In the genomic region with DNA sequence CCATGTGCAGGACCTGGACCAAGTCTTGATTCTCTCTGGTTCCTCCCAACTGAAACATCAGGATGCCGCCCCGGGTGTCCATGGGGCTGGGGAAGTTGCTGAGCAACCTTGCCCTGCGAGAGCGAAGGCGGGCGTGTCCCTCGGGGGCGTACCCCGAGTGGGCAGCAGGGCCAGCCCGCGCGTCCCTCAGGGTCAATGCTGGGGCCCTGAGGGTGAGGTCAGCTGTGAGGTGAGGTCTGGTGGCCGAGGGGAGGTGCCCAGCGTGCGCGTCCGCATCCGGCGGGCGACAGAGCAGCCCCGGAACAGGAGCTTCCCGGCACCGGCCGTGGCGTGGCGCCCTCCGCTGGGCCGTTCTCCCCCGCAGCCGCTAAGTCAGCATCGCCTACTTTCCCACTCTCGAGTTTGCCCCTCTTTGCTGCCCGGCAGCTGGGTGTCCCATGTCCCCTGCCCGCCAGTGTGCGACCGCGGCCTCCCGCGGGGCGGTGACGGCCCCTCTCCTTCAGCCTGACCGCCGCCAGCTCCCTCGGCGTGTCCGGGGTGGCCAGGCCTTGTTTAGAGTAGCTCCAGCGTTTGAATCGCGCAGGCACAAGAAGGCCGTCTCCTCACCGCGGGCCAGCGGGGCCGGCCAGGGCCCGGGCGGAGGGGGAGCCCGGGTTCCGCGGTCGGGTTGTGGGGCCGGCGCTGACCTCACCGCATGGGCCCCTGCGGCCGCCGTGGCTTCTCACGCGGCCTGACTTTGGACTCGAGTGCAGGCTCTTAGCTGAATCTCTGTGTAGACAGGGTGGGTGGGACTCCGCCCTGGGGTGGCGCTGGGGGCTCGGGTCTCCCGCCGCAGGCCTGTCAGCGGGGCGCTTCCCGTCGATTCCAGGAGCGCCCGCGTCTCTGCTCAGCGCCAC, we compare ENCODE assay signal across 8 cellular contexts. TPM values are rescaled to one million over a fixed set of nuclear protein-coding genes. Genes with fewer than 3 reads are reported as not detected.
DNase-seq lines count a peak whose midpoint lies in the region; ATAC-seq and TF ChIP-seq lines count a peak whose summit lies in the region.

No MANE protein-coding gene starts in this region.

- no peaks in the 10 kb centered on the region for H3K27me3 ChIP-seq in Loucy (ENCODE audit: insufficient read depth, low read length, poor library complexity, severe bottlenecking)
- H3K27me3 ChIP-seq in endodermal cell (ENCODE audit: control insufficient read depth, insufficient read depth, low read length, poor library complexity, severe bottlenecking), result peaks cover 49% of the 10 kb centered on the region
- no peaks in the 10 kb centered on the region for H3K27me3 ChIP-seq in lung (ENCODE audit: control insufficient read depth, insufficient read depth)

- H3K9me2 ChIP-seq in Loucy (replicated peaks; ENCODE audit: low read depth, low read length), result no peaks in the 10 kb centered on the region

- peak overlapping the region; percentile 76 for H3K9ac ChIP-seq in Loucy (ENCODE audit: low read depth, low read length, poor library complexity, severe bottlenecking)
- H3K9ac ChIP-seq in endodermal cell (ENCODE audit: extremely low read depth, low read length, poor library complexity, severe bottlenecking), result peak overlapping the region; percentile 41

- POLR2A ChIA-PET in activated CD4-positive, alpha-beta T cell treated with anti-CD3 and anti-CD28 coated beads, Interleukin-2, amount 10 ng/mL, durations not matched to agents 7 days and 5 days (lab: Charles Lee), result no interaction called here

- no peaks in the 10 kb centered on the region for H3K9me3 Mint-ChIP-seq in activated CD4-positive, alpha-beta T cell treated with anti-CD3 and anti-CD28 coated beads, Interleukin-2, amount 10 ng/mL, durations not matched to agents 7 days and 5 days
- H3K9me3 Mint-ChIP-seq in endodermal cell, result no peaks in the 10 kb centered on the region

- WGBS in endodermal cell (ENCODE audit: insufficient coverage in 1 of 2, insufficient read length in 1 of 2), 2 experiments, result 1 to 5% methylated on average over 30 to 82 of the region's 82 CpGs
- 1% methylated on average over 59 to 82 of the region's 82 CpGs for WGBS in lung, 2 donors

- peak overlapping the region; percentile 93 for H3K4me2 ChIP-seq in Loucy (ENCODE audit: low read depth, low read length, poor library complexity, severe bottlenecking)

- peak overlapping the region; percentile 35 for H3K4me3 Mint-ChIP-seq in activated CD4-positive, alpha-beta T cell treated with anti-CD3 and anti-CD28 coated beads, Interleukin-2, amount 10 ng/mL, durations not matched to agents 7 days and 5 days
- H3K4me3 Mint-ChIP-seq in endodermal cell, result peak overlapping the region; percentile 55

- TF ChIP-seq CTCF in Loucy (conservative IDR thresholded peaks at IDR 0.05; ENCODE audit: low read length), result peak; percentile 59
- peak; percentile 67 for TF ChIP-seq CTCF in endodermal cell (conservative IDR thresholded peaks at IDR 0.05)
- no peak for TF ChIP-seq CTCF in lung (IDR thresholded peaks at IDR 0.05; ENCODE audit: control extremely low read depth, extremely low read depth)

- H3F3A ChIP-seq in Loucy (ENCODE audit: low read depth), result no peaks in the 10 kb centered on the region

- no peaks in the 10 kb centered on the region for H3K79me2 ChIP-seq in Loucy (ENCODE audit: insufficient read depth, low read length)

- peaks cover 40% of the 10 kb centered on the region for H3K27me3 Mint-ChIP-seq in activated CD4-positive, alpha-beta T cell treated with anti-CD3 and anti-CD28 coated beads, Interleukin-2, amount 10 ng/mL, durations not matched to agents 7 days and 5 days
- H3K27me3 Mint-ChIP-seq in endodermal cell (ENCODE audit: insufficient read depth), result peaks cover 28% of the 10 kb centered on the region

- H2AFZ ChIP-seq in Loucy (ENCODE audit: low read length), result peak overlapping the region; percentile 90

- H3K36me3 ChIP-seq in Loucy (ENCODE audit: insufficient read depth, low read length), result no peaks in the 10 kb centered on the region
- no peaks in the 10 kb centered on the region for H3K36me3 ChIP-seq in endodermal cell (ENCODE audit: control insufficient read depth, insufficient read depth, low read length)
- no peaks in the 10 kb centered on the region for H3K36me3 ChIP-seq in lung (ENCODE audit: control insufficient read depth in 2 of 2, insufficient read depth in 2 of 2, low read length in 2 of 2)

- H3K27ac ChIP-seq in endodermal cell (ENCODE audit: low read depth, low read length), result no peak overlapping the region
- peak overlapping the region; percentile 83 to 91 for H3K27ac ChIP-seq in lung (ENCODE audit: low read depth in 1 of 2, low read length in 1 of 2)

- CTCF ChIA-PET in activated CD4-positive, alpha-beta T cell treated with anti-CD3 and anti-CD28 coated beads, Interleukin-2, amount 10 ng/mL, durations not matched to agents 7 days and 5 days (lab: Charles Lee), result interaction anchor here (0.6 to 1.8 kb wide), 7 partner anchors 9 to 168 kb away, joined by 3 to 11 read pairs (median 3); no protein-coding TSS in a partner anchor

- no peaks in the 10 kb centered on the region for H4K20me1 ChIP-seq in Loucy (ENCODE audit: insufficient read depth, low read length, poor library complexity, severe bottlenecking)

- H3K9me3 ChIP-seq in Loucy (ENCODE audit: insufficient read depth, low read depth, low read length) (no peaks in the 10 kb centered on the region), endodermal cell (ENCODE audit: control insufficient read depth, low read length) (no peaks in the 10 kb centered on the region), lung (ENCODE audit: control insufficient read depth in 2 of 2, insufficient read depth in 1 of 2, low read length in 1 of 2) (no peaks in the 10 kb centered on the region)

- peak overlapping the region; percentile 78 for H3K4me3 ChIP-seq in Loucy (ENCODE audit: low read length, poor library complexity, severe bottlenecking)
- peak overlapping the region; percentile 77 for H3K4me3 ChIP-seq in endodermal cell (ENCODE audit: low read length)
- H3K4me3 ChIP-seq in lung, result peak overlapping the region; percentile 51

- in situ Hi-C loops in Caki2 (cut with HindIII; ENCODE audit: low pct_unique_long_range_greater_than_20kb, low sequenced_read_pairs), result no loop called here

- ATAC-seq in GM21447 (IDR thresholded peaks at IDR 0.05; ENCODE audit: unreplicated experiment) (peak; percentile 72), lung (ENCODE audit: insufficient read depth, low FRiP score) (peak; percentile 89)

- peaks cover 11% of the 10 kb centered on the region for H3K4me1 ChIP-seq in Loucy (ENCODE audit: insufficient read depth, low read length, poor library complexity, severe bottlenecking)
- no peaks in the 10 kb centered on the region for H3K4me1 ChIP-seq in endodermal cell (ENCODE audit: control insufficient read depth, insufficient read depth, low read length)
- peaks cover 0 to 9% of the 10 kb centered on the region in 2 donors for H3K4me1 ChIP-seq in lung (ENCODE audit: control insufficient read depth in 2 of 2, insufficient read depth in 2 of 2, low read length in 2 of 2)

- no peak overlapping the region for H3K27ac Mint-ChIP-seq in activated CD4-positive, alpha-beta T cell treated with anti-CD3 and anti-CD28 coated beads, Interleukin-2, amount 10 ng/mL, durations not matched to agents 7 days and 5 days
- H3K27ac Mint-ChIP-seq in endodermal cell, result no peak overlapping the region

- no peaks in the 10 kb centered on the region for H3K36me3 Mint-ChIP-seq in activated CD4-positive, alpha-beta T cell treated with anti-CD3 and anti-CD28 coated beads, Interleukin-2, amount 10 ng/mL, durations not matched to agents 7 days and 5 days (ENCODE audit: low read depth)
- H3K36me3 Mint-ChIP-seq in endodermal cell (ENCODE audit: low read depth), result no peaks in the 10 kb centered on the region

- H3K4me1 Mint-ChIP-seq in activated CD4-positive, alpha-beta T cell treated with anti-CD3 and anti-CD28 coated beads, Interleukin-2, amount 10 ng/mL, durations not matched to agents 7 days and 5 days, result peaks cover 6% of the 10 kb centered on the region
- no peaks in the 10 kb centered on the region for H3K4me1 Mint-ChIP-seq in endodermal cell

- DNase-seq in Caki2 (ENCODE audit: low read depth) (peak; percentile 76), endodermal cell (peak; percentile 87), lung (ENCODE audit: low spot score) (peak; percentile 74)
- peak; percentile 32 for DNase-seq in activated CD4-positive, alpha-beta T cell treated with anti-CD3 and anti-CD28 coated beads, Interleukin-2, amount 10 ng/mL, durations not matched to agents 7 days and 5 days
- DNase-seq in stimulated activated naive CD4-positive, alpha-beta T cell (lab: John Stamatoyannopoulos, UW), result peak in 5 of 6 experiments; percentile 5 to 28 (median 20)
- DNase-seq in NK-92 treated with Interleukin-12 subunit alpha and Interleukin-12 subunit beta, amount 100 ng/mL, for 24 hours (lab: John Stamatoyannopoulos, UW), result no peak

RNA-seq across cellular contexts. Expression of a gene that starts 33.0 kb away (rescaled TPM):
- 1.7 and 5.6 TPM in 2 replicates for total RNA-seq in Caki2 (2014; rRNA removed; shearing (Covaris generic); ENCODE audit: low replicate concordance)
- total RNA-seq in activated CD4-positive, alpha-beta T cell treated with anti-CD3 and anti-CD28 coated beads, Interleukin-2, amount 10 ng/mL, durations not matched to agents 7 days and 5 days, result under 1 TPM; 0.05 to 0.10 TPM
- total RNA-seq in endodermal cell (under 1 TPM; 0.07 to 0.09 TPM), lung (under 1 TPM in 1 of 2 donors, not detected in 1; 0.31 TPM)
- polyA plus RNA-seq in endodermal cell (2013, experiment 1 of 2), result not detected
- 0.08 TPM for polyA plus RNA-seq in endodermal cell (2013, experiment 2 of 2)
- polyA plus RNA-seq in lung, result under 1 TPM; 0.02 to 0.03 TPM
